Comparison of ENCODE assay signal across 18 cellular contexts in the genomic region with DNA sequence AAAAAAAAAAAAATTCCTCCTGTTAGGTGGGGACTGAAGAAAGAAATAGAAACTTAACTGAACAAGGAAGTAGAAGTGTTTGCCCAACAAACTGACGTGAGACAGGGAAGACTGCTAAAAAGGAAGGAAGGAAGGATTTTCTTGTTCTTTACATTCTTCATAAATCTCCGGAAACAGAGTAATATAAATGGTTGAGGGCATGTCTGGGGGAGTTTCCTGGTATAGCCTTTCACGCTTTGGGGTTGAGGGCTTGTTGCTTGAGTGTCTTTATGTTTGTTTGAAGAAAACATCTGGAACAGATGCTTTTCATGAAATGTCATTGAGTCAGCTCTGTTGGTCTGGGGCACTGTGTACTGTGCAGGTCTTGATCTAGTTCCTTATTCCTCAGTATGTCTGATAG. TPM values are rescaled to one million over a fixed set of nuclear protein-coding genes. Genes with fewer than 3 reads are reported as not detected.
DNase-seq lines count a peak whose midpoint lies in the region; ATAC-seq, FAIRE-seq and TF ChIP-seq lines count a peak whose summit lies in the region.
"Had no signal": no experiment of that assay in that cellular context is flagged by ENCODE, and none has a peak within 500 bp of the region (broad histone marks: within the 10 kb centered on the region; RNA-seq: fewer than 3 reads in every experiment).

No MANE protein-coding gene starts in this region.

- H3K9ac ChIP-seq in HepG2 (ENCODE audit: insufficient read depth, low read depth, low read length), result no peak overlapping the region

- WGBS in HepG2 (ENCODE audit: low lambda C conversion rate), result 94% methylated on average over 3 of the region's 3 CpGs

- DNase-seq in A673 (ENCODE audit: low spot score) (peak; percentile 89), mucosa of descending colon (no peak), HepG2 (ENCODE audit: low spot score) (no peak), KG1 (lab: John Stamatoyannopoulos, UW) (no peak), ACHN (no peak)
- DNase-seq in CD8-positive, alpha-beta memory T cell, result no peak
- DNase-seq: activated T-cell treated with anti-CD3 and anti-CD28 coated beads, Interleukin-2, amount 50 U/mL, for 1 hour; C1 segment of cervical spinal cord; effector CD8-positive, alpha-beta T cell; foreskin keratinocyte; NCI-H2029 treated with DMSO at 0.1 percent for 48 hours; NCI-H748 treated with DMSO at 0.1 percent for 48 hours; Right ventricle myocardium superior; stimulated activated CD4-positive, alpha-beta T cell treated with anti-CD3 and anti-CD28 coated beads, Interleukin-4, amount 100 ng/mL, for 1 hour had no signal

- H3K4me2 ChIP-seq in HepG2 (ENCODE audit: low read depth, low read length), result no peak overlapping the region

- peaks cover 9 to 63% (median 12%) of the 10 kb centered on the region in 3 donors for H3K36me3 Mint-ChIP-seq in CD8-positive, alpha-beta memory T cell

- H2AFZ ChIP-seq in HepG2 (ENCODE audit: low read length), result no peak overlapping the region

- in situ Hi-C loops in HepG2 (cut with HindIII; ENCODE audit: extremely low pct_ligation_motif_present, low pct_unique_long_range_greater_than_20kb) (no loop called here), ACHN (cut with HindIII; ENCODE audit: low pct_ligation_motif_present, low pct_unique_long_range_greater_than_20kb, low sequenced_read_pairs) (no loop called here)

- H3K4me1 ChIP-seq in A673 (ENCODE audit: insufficient read depth, low read length, poor library complexity, severe bottlenecking), result peaks cover 42% of the 10 kb centered on the region
- peaks cover 17% of the 10 kb centered on the region for H3K4me1 ChIP-seq in CD8-positive, alpha-beta memory T cell (ENCODE audit: insufficient read depth, low read length)
- H3K4me1 ChIP-seq in mucosa of descending colon (ENCODE audit: low read depth), result peaks cover 33% of the 10 kb centered on the region
- peaks cover 26% of the 10 kb centered on the region for H3K4me1 ChIP-seq in HepG2 (ENCODE audit: insufficient read depth, low read length)
- H3K4me1 ChIP-seq: foreskin keratinocyte had no signal

- H3K27ac ChIP-seq in A673 (ENCODE audit: low read depth, low read length, poor library complexity, severe bottlenecking) (peak overlapping the region; percentile 72), VCaP (0 out of 2 replicates have a peak overlapping the region, but pooled peaks have one; percentile 1), HepG2 (ENCODE audit: extremely low read length, insufficient read depth, low read length) (no peak overlapping the region)
- H3K27ac ChIP-seq in CD8-positive, alpha-beta memory T cell (ENCODE audit: low read depth, low read length), result no peak overlapping the region
- H3K27ac ChIP-seq: foreskin keratinocyte had no signal

- H4K20me1 ChIP-seq in HepG2 (ENCODE audit: insufficient read depth, low read length), result no peaks in the 10 kb centered on the region

- BruUV-seq in A673 (replicated peaks; lab: Mats Ljungman, UMichigan), result no TSS peak
- no TSS peak for BruUV-seq in HepG2 (replicated peaks; lab: Mats Ljungman, UMichigan)

- no peak for TF ChIP-seq RAD21 in HepG2 (CRISPR knock-in tag; IDR thresholded peaks at IDR 0.05)

- no peak for FAIRE-seq in HepG2 (lab: Jason Lieb, UNC)
- FAIRE-seq: H1, urothelium cell line had no signal

- H3K4me3 ChIP-seq in A673 (ENCODE audit: low read depth, low read length, poor library complexity, severe bottlenecking) (no peak overlapping the region), mucosa of descending colon (no peak overlapping the region), HepG2 (replicated peaks in 1 of 3; ENCODE audit: insufficient read depth in 1 of 3, low read depth in 2 of 3, low read length in 3 of 3) (no peak overlapping the region)
- H3K4me3 ChIP-seq in CD8-positive, alpha-beta memory T cell (ENCODE audit: low read length), result no peak overlapping the region

- H3K9me3 Mint-ChIP-seq in CD8-positive, alpha-beta memory T cell, result no peaks in the 10 kb centered on the region

- no peak for TF ChIP-seq POLR2A in HepG2 (IDR thresholded peaks at IDR 0.05; ENCODE audit: insufficient read depth in 1 of 2, low read depth in 2 of 2, low read length in 2 of 2)

- peak; percentile 49 for ATAC-seq in mucosa of descending colon
- no peak for ATAC-seq in HepG2
- ATAC-seq in GM21717 (IDR thresholded peaks at IDR 0.05; ENCODE audit: unreplicated experiment), result no peak
- ATAC-seq: foreskin keratinocyte had no signal

- peaks cover 25 to 54% (median 43%) of the 10 kb centered on the region in 3 donors for H3K4me1 Mint-ChIP-seq in CD8-positive, alpha-beta memory T cell

- TF ChIP-seq EP300 in HepG2 (IDR thresholded peaks at IDR 0.05; ENCODE audit: low read depth in 2 of 2, low read length in 2 of 2) (no peak), HepG2 (CRISPR knock-in tag; IDR thresholded peaks at IDR 0.05; ENCODE audit: borderline replicate concordance) (no peak)

- no peaks in the 10 kb centered on the region for H3K27me3 ChIP-seq in A673 (replicated peaks; ENCODE audit: insufficient read depth, low read depth, low read length, poor library complexity)
- no peaks in the 10 kb centered on the region for H3K27me3 ChIP-seq in CD8-positive, alpha-beta memory T cell (ENCODE audit: insufficient read depth, low read length, poor library complexity, severe bottlenecking)
- no peaks in the 10 kb centered on the region for H3K27me3 ChIP-seq in HepG2 (ENCODE audit: control insufficient read depth in 1 of 2, insufficient read depth in 2 of 2, low read length in 2 of 2)
- H3K27me3 ChIP-seq: foreskin keratinocyte had no signal

- POLR2A ChIA-PET in A673 (lab: Charles Lee; ENCODE audit: low non-redundant PET) (no interaction called here), HepG2 (lab: Yijun Ruan, JAX) (no interaction called here)
- POLR2A ChIA-PET in CD8-positive, alpha-beta memory T cell (lab: Charles Lee), result no interaction called here

- H3K9me3 ChIP-seq in A673 (ENCODE audit: low read depth, low read length, poor library complexity, severe bottlenecking) (no peaks in the 10 kb centered on the region), mucosa of descending colon (no peaks in the 10 kb centered on the region), HepG2 (ENCODE audit: low read length) (no peaks in the 10 kb centered on the region)
- H3K9me3 ChIP-seq in CD8-positive, alpha-beta memory T cell (ENCODE audit: low read length), result no peaks in the 10 kb centered on the region

- H3K4me3 Mint-ChIP-seq in CD8-positive, alpha-beta memory T cell, result peak overlapping the region in 5 of 7 donors; percentile 10 to 76 (median 70)

- H3K36me3 ChIP-seq in A673 (ENCODE audit: insufficient read depth, low read length, poor library complexity, severe bottlenecking), result peaks cover 44% of the 10 kb centered on the region
- H3K36me3 ChIP-seq in CD8-positive, alpha-beta memory T cell (ENCODE audit: insufficient read depth, low read length), result peaks cover 23% of the 10 kb centered on the region
- H3K36me3 ChIP-seq in mucosa of descending colon (ENCODE audit: low read depth), result no peaks in the 10 kb centered on the region
- H3K36me3 ChIP-seq in HepG2 (replicated peaks in 1 of 2; ENCODE audit: control insufficient read depth in 1 of 2, insufficient read depth in 2 of 2, low read length in 2 of 2), result peaks cover 4 to 9% of the 10 kb centered on the region in 2 experiments; a peak in 4 of 5 replicates

- intact Hi-C loops in A673 (cut with micrococcal nuclease; ENCODE audit: unreplicated experiment), result loop anchor here (10.0 kb wide), 1 partner anchor 159 kb away; no protein-coding TSS in a partner anchor
- intact Hi-C loops in mucosa of descending colon (cut with DNase I, micrococcal nuclease), result no loop called here
- intact Hi-C loops in HepG2 (cut with micrococcal nuclease; ENCODE audit: unreplicated experiment), result no loop called here

- CTCF ChIA-PET in A673 (lab: Charles Lee) (no interaction called here), HepG2 (lab: Yijun Ruan, JAX; ENCODE audit: low intra/inter-chr PET ratio, low total read pairs) (no interaction called here)
- CTCF ChIA-PET in CD8-positive, alpha-beta memory T cell (lab: Charles Lee), result no interaction called here

- TF ChIP-seq CTCF in A673 (conservative IDR thresholded peaks at IDR 0.05; ENCODE audit: low read depth, low read length) (no peak), VCaP (conservative IDR thresholded peaks at IDR 0.05) (no peak), mucosa of descending colon (IDR thresholded peaks at IDR 0.05) (no peak), HepG2 (CRISPR knock-in tag; IDR thresholded peaks at IDR 0.05) (no peak)

- H3K79me2 ChIP-seq in HepG2 (ENCODE audit: insufficient read depth, low read length), result peaks cover 9% of the 10 kb centered on the region

- H3K27me3 Mint-ChIP-seq in CD8-positive, alpha-beta memory T cell, result no peaks in the 10 kb centered on the region

- H3K27ac Mint-ChIP-seq in CD8-positive, alpha-beta memory T cell, result peak overlapping the region; percentile 52 to 92 (median 74)

RNA-seq across cellular contexts. Expression of a gene that starts 3.1 kb away (rescaled TPM):
- total RNA-seq in A673 (2021), result 47.6 and 50.0 TPM in 2 replicates
- total RNA-seq in CD8-positive, alpha-beta memory T cell, result 10 to 100 TPM; 24.6 to 27.1 TPM
- 32.8 TPM for polyA plus RNA-seq in CD8-positive, alpha-beta memory T cell
- total RNA-seq in mucosa of descending colon, result 10 to 100 TPM; 37.3 to 63.5 (median 49.2) TPM
- total RNA-seq in HepG2 (2016; rRNA removed; fragmentation: Illumina TruSeq; extraction: Trizol), result 8.2 and 18.1 TPM in 2 replicates
- 1.8 and 2.1 TPM in 2 replicates for total RNA-seq in HepG2 (2016; cell fraction: cytosol; rRNA removed; fragmentation: Illumina TruSeq; extraction: Trizol; ENCODE audit: low read depth)
- total RNA-seq in HepG2 (2016; cell fraction: insoluble cytoplasmic fraction; rRNA removed; fragmentation: Illumina TruSeq; extraction: Trizol), result 8.2 and 16.7 TPM in 2 replicates
- 4.8 and 6.4 TPM in 2 replicates for total RNA-seq in HepG2 (2016; cell fraction: membrane; rRNA removed; fragmentation: Illumina TruSeq; extraction: Trizol)
- 15.4 and 17.8 TPM in 2 replicates for total RNA-seq in HepG2 (2016; cell fraction: nucleus; rRNA removed; fragmentation: Illumina TruSeq; extraction: Trizol)
- polyA plus RNA-seq in HepG2 (2011; rRNA removed), result 21.3 and 22.8 TPM in 2 replicates
- 18.4 and 25.0 TPM in 2 replicates for polyA plus RNA-seq in HepG2 (2011; cell fraction: cytosol; rRNA removed)
- polyA plus RNA-seq in HepG2 (2011; cell fraction: nucleus; rRNA removed), result 9.9 and 15.3 TPM in 2 replicates
- polyA plus RNA-seq in HepG2 (2012), result 12.4 and 18.5 TPM in 2 replicates
- 1.5 and 1.6 TPM in 2 replicates for polyA plus RNA-seq in HepG2 (2016; cell fraction: cytosol; fragmentation: Illumina TruSeq; extraction: Trizol; ENCODE audit: low read depth)
- polyA plus RNA-seq in HepG2 (2016; cell fraction: insoluble cytoplasmic fraction; fragmentation: Illumina TruSeq; extraction: Trizol; ENCODE audit: low read depth), result 6.6 and 8.2 TPM in 2 replicates
- 3.4 and 3.7 TPM in 2 replicates for polyA plus RNA-seq in HepG2 (2016; cell fraction: membrane; fragmentation: Illumina TruSeq; extraction: Trizol; ENCODE audit: low read depth)
- polyA plus RNA-seq in HepG2 (2016; cell fraction: nucleus; fragmentation: Illumina TruSeq; extraction: Trizol; ENCODE audit: insufficient read depth, low read depth), result 24.0 and 24.3 TPM in 2 replicates
- polyA minus RNA-seq in HepG2 (2011; rRNA and poly(A)+ RNA removed; ENCODE audit: low replicate concordance), result 18.9 and 43.4 TPM in 2 replicates
- 11.5 and 13.4 TPM in 2 replicates for polyA minus RNA-seq in HepG2 (2011; cell fraction: cytosol; rRNA and poly(A)+ RNA removed)
- 9.5 and 14.4 TPM in 2 replicates for polyA minus RNA-seq in HepG2 (2011; cell fraction: nucleus; rRNA and poly(A)+ RNA removed)

RNA-seq across cellular contexts. Expression of a gene that starts 17.8 kb away (rescaled TPM):
- total RNA-seq in A673 (2021) (42.8 and 46.3 TPM in 2 replicates), mucosa of descending colon (10 to 100 TPM; 30.8 to 35.8 (median 35.2) TPM), HepG2 (2016; rRNA removed; fragmentation: Illumina TruSeq; extraction: Trizol) (18.6 and 31.6 TPM in 2 replicates)
- total RNA-seq in CD8-positive, alpha-beta memory T cell, result 10 to 100 TPM; 53.8 to 53.9 TPM
- polyA plus RNA-seq in CD8-positive, alpha-beta memory T cell, result 73.8 TPM
- 6.7 and 8.0 TPM in 2 replicates for total RNA-seq in HepG2 (2016; cell fraction: cytosol; rRNA removed; fragmentation: Illumina TruSeq; extraction: Trizol; ENCODE audit: low read depth)
- total RNA-seq in HepG2 (2016; cell fraction: insoluble cytoplasmic fraction; rRNA removed; fragmentation: Illumina TruSeq; extraction: Trizol), result 19.9 and 29.3 TPM in 2 replicates
- total RNA-seq in HepG2 (2016; cell fraction: membrane; rRNA removed; fragmentation: Illumina TruSeq; extraction: Trizol), result 15.5 and 16.3 TPM in 2 replicates
- total RNA-seq in HepG2 (2016; cell fraction: nucleus; rRNA removed; fragmentation: Illumina TruSeq; extraction: Trizol), result 28.0 and 32.7 TPM in 2 replicates
- polyA plus RNA-seq in HepG2 (2011; rRNA removed), result 39.6 and 41.4 TPM in 2 replicates
- 45.2 and 49.1 TPM in 2 replicates for polyA plus RNA-seq in HepG2 (2011; cell fraction: cytosol; rRNA removed)
- 18.7 and 22.3 TPM in 2 replicates for polyA plus RNA-seq in HepG2 (2011; cell fraction: nucleus; rRNA removed)
- polyA plus RNA-seq in HepG2 (2012), result 21.5 and 23.6 TPM in 2 replicates
- 6.1 and 7.7 TPM in 2 replicates for polyA plus RNA-seq in HepG2 (2016; cell fraction: cytosol; fragmentation: Illumina TruSeq; extraction: Trizol; ENCODE audit: low read depth)
- polyA plus RNA-seq in HepG2 (2016; cell fraction: insoluble cytoplasmic fraction; fragmentation: Illumina TruSeq; extraction: Trizol; ENCODE audit: low read depth), result 22.1 and 24.0 TPM in 2 replicates
- 12.0 and 13.6 TPM in 2 replicates for polyA plus RNA-seq in HepG2 (2016; cell fraction: membrane; fragmentation: Illumina TruSeq; extraction: Trizol; ENCODE audit: low read depth)
- 48.4 and 49.7 TPM in 2 replicates for polyA plus RNA-seq in HepG2 (2016; cell fraction: nucleus; fragmentation: Illumina TruSeq; extraction: Trizol; ENCODE audit: insufficient read depth, low read depth)
- 35.9 and 66.9 TPM in 2 replicates for polyA minus RNA-seq in HepG2 (2011; rRNA and poly(A)+ RNA removed; ENCODE audit: low replicate concordance)
- 17.9 TPM in 2 replicates for polyA minus RNA-seq in HepG2 (2011; cell fraction: cytosol; rRNA and poly(A)+ RNA removed)
- polyA minus RNA-seq in HepG2 (2011; cell fraction: nucleus; rRNA and poly(A)+ RNA removed), result 23.1 and 23.7 TPM in 2 replicates

RNA-seq across cellular contexts. Expression of a gene that starts 28.9 kb away (rescaled TPM):
- total RNA-seq in A673 (2021), result 52.6 and 60.4 TPM in 2 replicates
- 10 to 100 TPM; 71.4 to 76.4 TPM for total RNA-seq in CD8-positive, alpha-beta memory T cell
- polyA plus RNA-seq in CD8-positive, alpha-beta memory T cell, result 249 TPM
- 10 to 100 TPM; 35.1 to 47.5 (median 37.3) TPM for total RNA-seq in mucosa of descending colon
- total RNA-seq in HepG2 (2016; rRNA removed; fragmentation: Illumina TruSeq; extraction: Trizol), result 35.5 and 49.0 TPM in 2 replicates
- 14.6 and 16.3 TPM in 2 replicates for total RNA-seq in HepG2 (2016; cell fraction: cytosol; rRNA removed; fragmentation: Illumina TruSeq; extraction: Trizol; ENCODE audit: low read depth)
- 37.6 and 59.4 TPM in 2 replicates for total RNA-seq in HepG2 (2016; cell fraction: insoluble cytoplasmic fraction; rRNA removed; fragmentation: Illumina TruSeq; extraction: Trizol)
- 28.0 and 28.1 TPM in 2 replicates for total RNA-seq in HepG2 (2016; cell fraction: membrane; rRNA removed; fragmentation: Illumina TruSeq; extraction: Trizol)
- 12.7 and 14.8 TPM in 2 replicates for total RNA-seq in HepG2 (2016; cell fraction: nucleus; rRNA removed; fragmentation: Illumina TruSeq; extraction: Trizol)
- polyA plus RNA-seq in HepG2 (2011; rRNA removed), result 14.7 and 18.4 TPM in 2 replicates
- polyA plus RNA-seq in HepG2 (2011; cell fraction: cytosol; rRNA removed), result 17.3 and 19.6 TPM in 2 replicates
- 3.1 and 4.7 TPM in 2 replicates for polyA plus RNA-seq in HepG2 (2011; cell fraction: nucleus; rRNA removed)
- polyA plus RNA-seq in HepG2 (2012), result 23.6 and 27.5 TPM in 2 replicates
- polyA plus RNA-seq in HepG2 (2016; cell fraction: cytosol; fragmentation: Illumina TruSeq; extraction: Trizol; ENCODE audit: low read depth), result 18.5 and 18.8 TPM in 2 replicates
- 81.0 and 86.6 TPM in 2 replicates for polyA plus RNA-seq in HepG2 (2016; cell fraction: insoluble cytoplasmic fraction; fragmentation: Illumina TruSeq; extraction: Trizol; ENCODE audit: low read depth)
- 30.0 and 32.0 TPM in 2 replicates for polyA plus RNA-seq in HepG2 (2016; cell fraction: membrane; fragmentation: Illumina TruSeq; extraction: Trizol; ENCODE audit: low read depth)
- 30.1 and 37.2 TPM in 2 replicates for polyA plus RNA-seq in HepG2 (2016; cell fraction: nucleus; fragmentation: Illumina TruSeq; extraction: Trizol; ENCODE audit: insufficient read depth, low read depth)
- polyA minus RNA-seq in HepG2 (2011; rRNA and poly(A)+ RNA removed; ENCODE audit: low replicate concordance), result 1.4 and 13.5 TPM in 2 replicates
- polyA minus RNA-seq in HepG2 (2011; cell fraction: cytosol; rRNA and poly(A)+ RNA removed), result 8.1 and 10.6 TPM in 2 replicates
- 7.0 and 9.3 TPM in 2 replicates for polyA minus RNA-seq in HepG2 (2011; cell fraction: nucleus; rRNA and poly(A)+ RNA removed)

RNA-seq across cellular contexts. Expression of a gene that starts 29.1 kb away (rescaled TPM):
- total RNA-seq in A673 (2021) (17.1 and 21.0 TPM in 2 replicates), mucosa of descending colon (10 to 100 TPM; 20.2 to 32.3 (median 22.9) TPM), HepG2 (2016; rRNA removed; fragmentation: Illumina TruSeq; extraction: Trizol) (2.9 and 4.4 TPM in 2 replicates)
- total RNA-seq in CD8-positive, alpha-beta memory T cell, result 10 to 100 TPM; 50.2 to 50.8 TPM
- 50.3 TPM for polyA plus RNA-seq in CD8-positive, alpha-beta memory T cell
- total RNA-seq in HepG2 (2016; cell fraction: cytosol; rRNA removed; fragmentation: Illumina TruSeq; extraction: Trizol; ENCODE audit: low read depth), result 0.51 and 1.3 TPM in 2 replicates
- 3.8 and 5.0 TPM in 2 replicates for total RNA-seq in HepG2 (2016; cell fraction: insoluble cytoplasmic fraction; rRNA removed; fragmentation: Illumina TruSeq; extraction: Trizol)
- total RNA-seq in HepG2 (2016; cell fraction: membrane; rRNA removed; fragmentation: Illumina TruSeq; extraction: Trizol), result 1.9 and 2.3 TPM in 2 replicates
- 5.5 TPM in 2 replicates for total RNA-seq in HepG2 (2016; cell fraction: nucleus; rRNA removed; fragmentation: Illumina TruSeq; extraction: Trizol)
- polyA plus RNA-seq in HepG2 (2011; rRNA removed), result 5.9 and 8.7 TPM in 2 replicates
- 4.0 and 5.7 TPM in 2 replicates for polyA plus RNA-seq in HepG2 (2011; cell fraction: cytosol; rRNA removed)
- 64.1 and 76.1 TPM in 2 replicates for polyA plus RNA-seq in HepG2 (2011; cell fraction: nucleus; rRNA removed)
- 7.5 and 8.7 TPM in 2 replicates for polyA plus RNA-seq in HepG2 (2012)
- polyA plus RNA-seq in HepG2 (2016; cell fraction: cytosol; fragmentation: Illumina TruSeq; extraction: Trizol; ENCODE audit: low read depth), result 0.70 and 0.96 TPM in 2 replicates
- 2.6 and 3.2 TPM in 2 replicates for polyA plus RNA-seq in HepG2 (2016; cell fraction: insoluble cytoplasmic fraction; fragmentation: Illumina TruSeq; extraction: Trizol; ENCODE audit: low read depth)
- polyA plus RNA-seq in HepG2 (2016; cell fraction: membrane; fragmentation: Illumina TruSeq; extraction: Trizol; ENCODE audit: low read depth), result 1.4 and 1.5 TPM in 2 replicates
- 14.4 and 18.6 TPM in 2 replicates for polyA plus RNA-seq in HepG2 (2016; cell fraction: nucleus; fragmentation: Illumina TruSeq; extraction: Trizol; ENCODE audit: insufficient read depth, low read depth)
- polyA minus RNA-seq in HepG2 (2011; rRNA and poly(A)+ RNA removed; ENCODE audit: low replicate concordance), result 11.2 and 18.8 TPM in 2 replicates
- 3.8 and 5.1 TPM in 2 replicates for polyA minus RNA-seq in HepG2 (2011; cell fraction: cytosol; rRNA and poly(A)+ RNA removed)
- polyA minus RNA-seq in HepG2 (2011; cell fraction: nucleus; rRNA and poly(A)+ RNA removed), result 8.5 and 10.2 TPM in 2 replicates

RNA-seq across cellular contexts. Expression of a gene that starts 53.3 kb away (rescaled TPM):
- total RNA-seq in A673 (2021) (0.80 and 1.4 TPM in 2 replicates), mucosa of descending colon (10 to 100 TPM in 1 of 3 donors, 1 to 10 TPM in 2; 3.4 to 10.8 (median 5.2) TPM), HepG2 (2016; rRNA removed; fragmentation: Illumina TruSeq; extraction: Trizol) (0.07 TPM in 1 of 2 replicates, not detected in the other)
- total RNA-seq in CD8-positive, alpha-beta memory T cell, result not detected
- not detected for polyA plus RNA-seq in CD8-positive, alpha-beta memory T cell
- total RNA-seq in HepG2 (2016; cell fraction: cytosol; rRNA removed; fragmentation: Illumina TruSeq; extraction: Trizol; ENCODE audit: low read depth), result not detected in 2 replicates
- 0.13 TPM in 1 of 2 replicates, not detected in the other for total RNA-seq in HepG2 (2016; cell fraction: insoluble cytoplasmic fraction; rRNA removed; fragmentation: Illumina TruSeq; extraction: Trizol)
- total RNA-seq in HepG2 (2016; cell fraction: membrane; rRNA removed; fragmentation: Illumina TruSeq; extraction: Trizol), result not detected in 2 replicates
- not detected in 2 replicates for total RNA-seq in HepG2 (2016; cell fraction: nucleus; rRNA removed; fragmentation: Illumina TruSeq; extraction: Trizol)
- not detected in 2 replicates for polyA plus RNA-seq in HepG2 (2011; rRNA removed)
- 0.03 and 0.04 TPM in 2 replicates for polyA plus RNA-seq in HepG2 (2011; cell fraction: cytosol; rRNA removed)
- not detected in 2 replicates for polyA plus RNA-seq in HepG2 (2011; cell fraction: nucleus; rRNA removed)
- polyA plus RNA-seq in HepG2 (2012), result 0.07 TPM in 1 of 2 replicates, not detected in the other
- not detected in 2 replicates for polyA plus RNA-seq in HepG2 (2016; cell fraction: cytosol; fragmentation: Illumina TruSeq; extraction: Trizol; ENCODE audit: low read depth)
- polyA plus RNA-seq in HepG2 (2016; cell fraction: insoluble cytoplasmic fraction; fragmentation: Illumina TruSeq; extraction: Trizol; ENCODE audit: low read depth), result not detected in 2 replicates
- polyA plus RNA-seq in HepG2 (2016; cell fraction: membrane; fragmentation: Illumina TruSeq; extraction: Trizol; ENCODE audit: low read depth), result not detected in 2 replicates
- 0.36 TPM in 1 of 2 replicates, not detected in the other for polyA plus RNA-seq in HepG2 (2016; cell fraction: nucleus; fragmentation: Illumina TruSeq; extraction: Trizol; ENCODE audit: insufficient read depth, low read depth)
- 258 TPM in 1 of 2 replicates, not detected in the other for polyA minus RNA-seq in HepG2 (2011; rRNA and poly(A)+ RNA removed; ENCODE audit: low replicate concordance)
- polyA minus RNA-seq in HepG2 (2011; cell fraction: cytosol; rRNA and poly(A)+ RNA removed), result 0.88 TPM in 1 of 2 replicates, not detected in the other
- 0.64 TPM in 1 of 2 replicates, not detected in the other for polyA minus RNA-seq in HepG2 (2011; cell fraction: nucleus; rRNA and poly(A)+ RNA removed)

Comparison
In these comparisons a context has a peak if more than half of its experiments do, and no peak if none do; other contexts are left out.
1. H3K27ac ChIP-seq: peak in A673 (single experiment) and VCaP (single experiment); none in CD8-positive, alpha-beta memory T cell (single experiment) and HepG2 (single experiment).